In genomic region chr15:35229085-35229484, GRCh38 we compare ENCODE assay signal across 35 cellular contexts.
"Had no signal": no experiment of that assay in that cellular context is flagged by ENCODE, and none has a peak within 500 bp of the region (broad histone marks: within the 10 kb centered on the region; RNA-seq: fewer than 3 reads in every experiment).

No MANE protein-coding gene starts in this region.

- H3K36me3 ChIP-seq: MG63 had no signal

- H3K4me2 ChIP-seq: KMS-11 had no signal

- H3K9me3 ChIP-seq: MG63 had no signal

- H3K4me3 ChIP-seq: MG63 had no signal

- H3K9ac ChIP-seq: KMS-11 had no signal

- H3K27me3 ChIP-seq: MG63 had no signal

- H3K27ac ChIP-seq: KMS-11 had no signal

- DNase-seq: Karpas-422, Kasumi-1, MG63, MM.1S, NCI-H1048, NCI-H1092, NCI-H1092 treated with DMSO at 0.1 percent for 48 hours, NCI-H1105, NCI-H1105 treated with DMSO at 0.1 percent for 48 hours, NCI-H1417, NCI-H1417 treated with DMSO at 0.1 percent for 48 hours, NCI-H1436, NCI-H1436 treated with DMSO at 0.1 percent for 48 hours, NCI-H146, NCI-H1694, NCI-H1694 treated with DMSO at 0.1 percent for 48 hours, NCI-H187, NCI-H187 treated with DMSO at 0.1 percent for 48 hours, NCI-H1930, NCI-H2029, NCI-H2029 treated with DMSO at 0.1 percent for 48 hours, NCI-H2081, NCI-H2081 treated with DMSO at 0.1 percent for 48 hours, NCI-H2107, NCI-H2171, NCI-H2171 treated with DMSO at 0.1 percent for 48 hours, NCI-H2227 treated with DMSO at 0.1 percent for 48 hours, NCI-H226, NCI-H345, NCI-H446, NCI-H446 treated with DMSO at 0.1 percent for 48 hours, NCI-H510A, NCI-H510A treated with DMSO at 0.1 percent for 48 hours, NCI-H524 had no signal
